8 cellular contexts compared by ENCODE assay signal in the genomic region with DNA sequence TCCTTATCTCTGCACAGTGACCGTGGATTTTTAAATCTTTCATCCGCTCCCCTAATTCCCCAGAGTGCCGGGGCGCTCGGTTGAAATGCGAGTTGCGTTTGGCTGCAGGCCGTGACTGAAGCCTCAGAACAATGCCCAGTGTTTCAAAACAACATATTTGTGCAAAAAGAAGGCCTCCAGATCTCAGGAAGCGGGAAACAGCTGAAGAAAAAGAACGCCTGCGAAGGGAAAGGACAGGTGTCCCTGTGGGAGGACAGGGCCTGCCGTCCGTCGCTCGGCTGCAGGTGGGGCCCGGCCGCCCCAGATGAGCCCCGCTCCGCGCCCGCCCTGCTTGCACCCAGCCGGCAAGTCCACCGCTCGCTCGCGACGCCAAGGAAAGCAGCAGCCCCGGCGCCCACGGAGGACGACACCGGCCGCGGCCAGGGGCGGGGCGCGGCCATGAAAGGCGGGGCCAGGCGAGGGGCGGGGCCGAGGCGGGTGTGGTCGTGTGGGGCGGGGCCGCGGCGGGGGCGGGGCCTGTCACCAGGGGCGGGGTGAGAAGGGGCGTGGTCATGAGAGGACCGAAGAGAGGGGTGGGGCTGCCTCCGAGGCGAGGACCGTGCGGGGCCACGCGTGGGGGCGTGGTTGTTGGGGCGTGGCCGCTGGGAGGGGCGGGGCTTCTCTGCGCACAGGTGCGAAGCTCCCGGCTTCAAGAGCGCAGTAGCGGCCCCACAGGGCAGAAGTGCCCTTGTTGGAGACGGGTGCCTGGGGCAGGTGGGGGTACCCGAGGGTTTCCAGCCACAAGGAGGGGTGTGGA. TPM values are rescaled to one million over a fixed set of nuclear protein-coding genes. Genes with fewer than 3 reads are reported as not detected.
DNase-seq lines count a peak whose midpoint lies in the region; ATAC-seq and TF ChIP-seq lines count a peak whose summit lies in the region.

No MANE protein-coding gene starts in this region.

- peak overlapping the region; percentile 33 for H3K4me3 Mint-ChIP-seq in neural crest cell
- H3K4me3 Mint-ChIP-seq in stimulated activated naive CD8-positive, alpha-beta T cell treated with anti-CD3 and anti-CD28 coated beads, Interleukin-15, amount 100 ng/mL, for 72 hours, result peak overlapping the region; percentile 53 to 72

- peaks cover 16% of the 10 kb centered on the region for H3K4me1 Mint-ChIP-seq in neural crest cell
- peaks cover 5% of the 10 kb centered on the region for H3K4me1 Mint-ChIP-seq in stimulated activated naive CD8-positive, alpha-beta T cell treated with anti-CD3 and anti-CD28 coated beads, Interleukin-15, amount 100 ng/mL, for 72 hours

- TF ChIP-seq CTCF in fibroblast of mammary gland (conservative IDR thresholded peaks at IDR 0.05; ENCODE audit: control insufficient read depth, insufficient read depth, low read depth, low read length), result no peak
- no peak for TF ChIP-seq CTCF in neural crest cell (conservative IDR thresholded peaks at IDR 0.05)

- no peaks in the 10 kb centered on the region for H3K36me3 Mint-ChIP-seq in neural crest cell (ENCODE audit: low read depth)

- no peak overlapping the region for H3K27ac Mint-ChIP-seq in neural crest cell (ENCODE audit: unreplicated experiment)
- H3K27ac Mint-ChIP-seq in stimulated activated naive CD8-positive, alpha-beta T cell treated with anti-CD3 and anti-CD28 coated beads, Interleukin-15, amount 100 ng/mL, for 72 hours, result no peak overlapping the region

- H3K27me3 Mint-ChIP-seq in neural crest cell (ENCODE audit: low read depth), result peaks cover 42% of the 10 kb centered on the region
- H3K27me3 Mint-ChIP-seq in stimulated activated naive CD8-positive, alpha-beta T cell treated with anti-CD3 and anti-CD28 coated beads, Interleukin-15, amount 100 ng/mL, for 72 hours, result peaks cover 53% of the 10 kb centered on the region

- peak overlapping the region; percentile 31 for H3K4me3 ChIP-seq in fibroblast of mammary gland (ENCODE audit: control insufficient read depth, low read depth, low read length)

- peak; percentile 50 for DNase-seq in ELF-1 (ENCODE audit: low read depth, low spot score)
- DNase-seq in NCI-H748 treated with DMSO at 0.1 percent for 48 hours (lab: John Stamatoyannopoulos, UW), result peak; percentile 40
- peak; percentile 12 to 53 for DNase-seq in activated T-helper 1 cell treated with anti-CD3 and anti-CD28 coated beads, Interleukin-2, amount 50 U/mL, for 16 hours (ENCODE audit: low read depth in 1 of 2, low spot score in 1 of 2)
- DNase-seq in fibroblast of mammary gland (ENCODE audit: low read depth), result peak; percentile 39
- DNase-seq in neural crest cell (ENCODE audit: low read depth, low spot score), result peak; percentile 40
- DNase-seq in stimulated activated naive CD8-positive, alpha-beta T cell treated with anti-CD3 and anti-CD28 coated beads, Interleukin-15, amount 100 ng/mL, for 72 hours, result peak; percentile 50 to 64
- DNase-seq in HuH-7 (ENCODE audit: low spot score), result no peak

- no peaks in the 10 kb centered on the region for H3K9me3 Mint-ChIP-seq in neural crest cell
- no peaks in the 10 kb centered on the region for H3K9me3 Mint-ChIP-seq in stimulated activated naive CD8-positive, alpha-beta T cell treated with anti-CD3 and anti-CD28 coated beads, Interleukin-15, amount 100 ng/mL, for 72 hours

- peak; percentile 60 for ATAC-seq in stimulated activated naive CD8-positive, alpha-beta T cell treated with anti-CD3 and anti-CD28 coated beads, Interleukin-15, amount 100 ng/mL, for 72 hours
- ATAC-seq in GM21529 (IDR thresholded peaks at IDR 0.05; ENCODE audit: unreplicated experiment), result no peak

RNA-seq across cellular contexts. Expression of a gene that starts 17.6 kb away (rescaled TPM):
- 6.9 and 8.7 TPM in 2 replicates for total RNA-seq in neural crest cell

RNA-seq across cellular contexts. Expression of a gene that starts 32.6 kb away (rescaled TPM):
- total RNA-seq in neural crest cell, result 215 and 223 TPM in 2 replicates
